In genomic region chr19:51944798-51945552, GRCh38 we compare ENCODE assay signal across 30 cellular contexts. TPM values are rescaled to one million over a fixed set of nuclear protein-coding genes. Genes with fewer than 3 reads are reported as not detected.
DNase-seq lines count a peak whose midpoint lies in the region; ATAC-seq, FAIRE-seq and TF ChIP-seq lines count a peak whose summit lies in the region.
"Had no signal": no experiment of that assay in that cellular context is flagged by ENCODE, and none has a peak within 500 bp of the region (broad histone marks: within the 10 kb centered on the region; RNA-seq: fewer than 3 reads in every experiment).

No MANE protein-coding gene starts in this region.

- H3K4me3 ChIP-seq in GM23338 = peak overlapping the region; percentile 26
- H3K4me3 ChIP-seq in bronchial epithelial cell (ENCODE audit: low read depth, low read length) = no peak overlapping the region
- H3K4me3 ChIP-seq in kidney (ENCODE audit: low read length in 2 of 2) = peak overlapping the region; percentile 36 to 38
- H3K4me3 ChIP-seq: MG63, pancreas, SJCRH30, smooth muscle cell, upper lobe of left lung had no signal

- H3K27ac Mint-ChIP-seq in GM23338 = no peak overlapping the region
- H3K27ac Mint-ChIP-seq: activated CD8-positive, alpha-beta memory T cell treated with anti-CD3 and anti-CD28 coated beads, Interleukin-2, amount 10 ng/mL, durations not matched to agents 7 days and 5 days; activated naive CD4-positive, alpha-beta T cell treated with anti-CD3 and anti-CD28 coated beads for 36 hours; CD4-positive, alpha-beta T cell had no signal

- no peak for ATAC-seq in GM23338
- ATAC-seq in HG02981 (IDR thresholded peaks at IDR 0.05; ENCODE audit: unreplicated experiment) = no peak
- ATAC-seq: activated CD8-positive, alpha-beta memory T cell treated with anti-CD3 and anti-CD28 coated beads, Interleukin-2, amount 10 ng/mL, durations not matched to agents 7 days and 5 days; pancreas had no signal

- H4K20me1 ChIP-seq in GM23338 (replicated peaks; ENCODE audit: insufficient read depth) = no peaks in the 10 kb centered on the region

- H3K27me3 ChIP-seq in GM23338 (ENCODE audit: insufficient read depth) (0 out of 2 replicates have a peak, but pooled peaks cover 4% of the 10 kb centered on the region), bronchial epithelial cell (ENCODE audit: control insufficient read depth, insufficient read depth, low read length) (no peaks in the 10 kb centered on the region)
- H3K27me3 ChIP-seq: breast epithelium, MG63, pancreas, SJCRH30, upper lobe of left lung had no signal

- no peak overlapping the region for H3K4me2 ChIP-seq in GM23338
- H3K4me2 ChIP-seq: smooth muscle cell had no signal

- DNase-seq in GM23338 (ENCODE audit: low spot score) = peak; percentile 24
- DNase-seq in bronchial epithelial cell (ENCODE audit: low read depth) = no peak
- no peak for DNase-seq in kidney
- DNase-seq in UCSD-AML1 (lab: John Stamatoyannopoulos, UW; ENCODE audit: unreplicated experiment) = no peak
- DNase-seq in NCI-H82 (lab: John Stamatoyannopoulos, UW) = no peak
- no peak for DNase-seq in GM19239 (ENCODE audit: insufficient read length, low spot score)
- DNase-seq: activated CD4-positive, CD25-positive, alpha-beta regulatory T cell; activated CD8-positive, alpha-beta memory T cell treated with anti-CD3 and anti-CD28 coated beads, Interleukin-2, amount 10 ng/mL, durations not matched to agents 7 days and 5 days; activated naive CD4-positive, alpha-beta T cell treated with anti-CD3 and anti-CD28 coated beads for 36 hours; activated T-cell treated with anti-CD3 and anti-CD28 coated beads, Interleukin-2, amount 50 U/mL, for 48 hours; amniotic stem cell; CD4-positive, alpha-beta T cell; DMS 273 treated with DMSO at 0.1 percent for 48 hours; EL; GOT3; hypothalamus; MG63; NCI-H2081 treated with DMSO at 0.1 percent for 48 hours; NCI-H345; NCI-H748 treated with DMSO at 0.1 percent for 48 hours; pancreas; SJCRH30; stimulated activated CD4-positive, alpha-beta T cell treated with anti-CD3 and anti-CD28 coated beads, Interleukin-1b, Interleukin-23, amount 100 ng/mL, for 48 hours; upper lobe of left lung had no signal

- FAIRE-seq in bronchial epithelial cell (lab: Jason Lieb, UNC) (peak; percentile 72), kidney (lab: Jason Lieb, UNC) (no peak), GM19239 (lab: Jason Lieb, UNC) (no peak)
- FAIRE-seq: endometrium, GM12892, pancreas, RCC 7860 had no signal

- 0 out of 2 replicates have a peak, but pooled peaks cover 3% of the 10 kb centered on the region for H3F3A ChIP-seq in GM23338 (replicated peaks; ENCODE audit: low read depth)

- H2AFZ ChIP-seq in GM23338 = no peak overlapping the region

- H3K27ac ChIP-seq in GM23338 (ENCODE audit: low read depth) (no peak overlapping the region), kidney (ENCODE audit: low read depth in 2 of 2, low read length in 2 of 2) (no peak overlapping the region)
- H3K27ac ChIP-seq: breast epithelium, pancreas, SJCRH30, upper lobe of left lung had no signal

- H3K4me1 Mint-ChIP-seq in GM23338 = no peaks in the 10 kb centered on the region
- H3K4me1 Mint-ChIP-seq: activated CD8-positive, alpha-beta memory T cell treated with anti-CD3 and anti-CD28 coated beads, Interleukin-2, amount 10 ng/mL, durations not matched to agents 7 days and 5 days had no signal

- H3K4me1 ChIP-seq in GM23338 (ENCODE audit: insufficient read depth) (no peaks in the 10 kb centered on the region), kidney (ENCODE audit: control insufficient read depth in 1 of 2, insufficient read depth in 1 of 2, low read depth in 1 of 2, low read length in 2 of 2) (no peaks in the 10 kb centered on the region)
- H3K4me1 ChIP-seq: breast epithelium, pancreas, SJCRH30, upper lobe of left lung had no signal

- no peak overlapping the region for H3K9ac ChIP-seq in kidney (ENCODE audit: low read length in 2 of 2)

- no peaks in the 10 kb centered on the region; the same call in 1 of the 2 replicates for H3K79me2 ChIP-seq in GM23338 (replicated peaks; ENCODE audit: insufficient read depth)

- peaks cover 70% of the 10 kb centered on the region for H3K36me3 ChIP-seq in GM23338 (ENCODE audit: insufficient read depth)
- peaks cover 11% of the 10 kb centered on the region for H3K36me3 ChIP-seq in bronchial epithelial cell (ENCODE audit: control insufficient read depth, insufficient read depth, low read length)
- H3K36me3 ChIP-seq in kidney (ENCODE audit: control insufficient read depth in 1 of 2, insufficient read depth in 2 of 2, low read length in 2 of 2) = peaks cover 47 to 55% of the 10 kb centered on the region in 2 donors

- H3K9me3 Mint-ChIP-seq in GM23338 = peaks cover 98% of the 10 kb centered on the region

- H3K36me3 Mint-ChIP-seq in GM23338 (ENCODE audit: low read depth) = peaks cover 98% of the 10 kb centered on the region

- H3K27me3 Mint-ChIP-seq in GM23338 (ENCODE audit: insufficient read depth, low read depth, poor library complexity) = peaks cover 8% of the 10 kb centered on the region
- H3K27me3 Mint-ChIP-seq: activated CD8-positive, alpha-beta memory T cell treated with anti-CD3 and anti-CD28 coated beads, Interleukin-2, amount 10 ng/mL, durations not matched to agents 7 days and 5 days; CD4-positive, alpha-beta T cell had no signal

- TF ChIP-seq CTCF in GM23338 (conservative IDR thresholded peaks at IDR 0.05; ENCODE audit: low read depth in 2 of 2) (no peak), bronchial epithelial cell (IDR thresholded peaks at IDR 0.05; ENCODE audit: insufficient read depth, low read length, severe bottlenecking) (no peak), kidney (IDR thresholded peaks at IDR 0.05; ENCODE audit: borderline replicate concordance, extremely low read depth, insufficient read depth) (no peak)

- intact Hi-C loops in kidney (cut with DNase I) = no loop called here

- 0 out of 2 replicates have a peak, but pooled peaks cover 6% of the 10 kb centered on the region for H3K9me2 ChIP-seq in GM23338 (ENCODE audit: insufficient read depth)

- H3K9me3 ChIP-seq in kidney (ENCODE audit: control insufficient read depth in 1 of 2, low read length in 2 of 2) = peaks cover 35 to 83% of the 10 kb centered on the region in 2 donors

- H3K4me3 Mint-ChIP-seq in GM23338 = no peak overlapping the region
- H3K4me3 Mint-ChIP-seq: activated CD8-positive, alpha-beta memory T cell treated with anti-CD3 and anti-CD28 coated beads, Interleukin-2, amount 10 ng/mL, durations not matched to agents 7 days and 5 days; activated naive CD4-positive, alpha-beta T cell treated with anti-CD3 and anti-CD28 coated beads for 36 hours; CD4-positive, alpha-beta T cell had no signal

TF ChIP-seq in GM23338, 12 proteins besides CTCF, POLR2A, EP300 and RAD21 (continues in another document):
- no peak for TF ChIP-seq EZH2 (IDR thresholded peaks at IDR 0.05; ENCODE audit: low read depth, unreplicated experiment)
- TF ChIP-seq ZNF114 (CRISPR knock-in tag; IDR thresholded peaks at IDR 0.05) = no peak

RNA-seq across cellular contexts. Expression of gene ZNF613, which starts 17.7 kb away (rescaled TPM):
- total RNA-seq in GM23338 (2014; rRNA removed; shearing (Covaris generic)) = 11.6 and 18.1 TPM in 2 replicates
- polyA plus RNA-seq in GM23338 (2016; fragmentation: Nextera tagmentation; extraction: Ambion mirVana) = 6.0 and 13.8 TPM in 2 replicates
- 6.8 and 8.3 TPM in 2 replicates for total RNA-seq in bronchial epithelial cell
- 6.9 TPM for total RNA-seq in kidney
- 5.8 TPM for polyA plus RNA-seq in kidney (ENCODE audit: insufficient read depth, low read depth, low replicate concordance)

RNA-seq across cellular contexts. Expression of gene ZNF649, which starts 40.2 kb away (rescaled TPM):
- total RNA-seq in GM23338 (2014; rRNA removed; shearing (Covaris generic)) = 68.9 and 75.5 TPM in 2 replicates
- polyA plus RNA-seq in GM23338 (2016; fragmentation: Nextera tagmentation; extraction: Ambion mirVana) = 29.2 and 40.6 TPM in 2 replicates
- 8.4 and 13.4 TPM in 2 replicates for total RNA-seq in bronchial epithelial cell
- total RNA-seq in kidney = 16.2 TPM
- 4.9 TPM for polyA plus RNA-seq in kidney (ENCODE audit: insufficient read depth, low read depth, low replicate concordance)

RNA-seq across cellular contexts. Expression of gene ZNF350, which starts 41.7 kb away (rescaled TPM):
- total RNA-seq in GM23338 (2014; rRNA removed; shearing (Covaris generic)) = 5.6 and 5.8 TPM in 2 replicates
- 3.6 and 7.6 TPM in 2 replicates for polyA plus RNA-seq in GM23338 (2016; fragmentation: Nextera tagmentation; extraction: Ambion mirVana)
- total RNA-seq in bronchial epithelial cell = 11.6 TPM in 2 replicates
- 18.9 TPM for total RNA-seq in kidney
- 7.8 TPM for polyA plus RNA-seq in kidney (ENCODE audit: insufficient read depth, low read depth, low replicate concordance)

RNA-seq across cellular contexts. Expression of gene ZNF577, which starts 57.2 kb away (rescaled TPM):
- total RNA-seq in GM23338 (2014; rRNA removed; shearing (Covaris generic)) = 27.4 and 37.7 TPM in 2 replicates
- polyA plus RNA-seq in GM23338 (2016; fragmentation: Nextera tagmentation; extraction: Ambion mirVana) = 11.2 and 18.3 TPM in 2 replicates
- total RNA-seq in bronchial epithelial cell = 5.5 and 6.8 TPM in 2 replicates
- total RNA-seq in kidney = 19.0 TPM
- 32.2 TPM for polyA plus RNA-seq in kidney (ENCODE audit: insufficient read depth, low read depth, low replicate concordance)
